18 cellular contexts compared by ENCODE assay signal in the genomic region with DNA sequence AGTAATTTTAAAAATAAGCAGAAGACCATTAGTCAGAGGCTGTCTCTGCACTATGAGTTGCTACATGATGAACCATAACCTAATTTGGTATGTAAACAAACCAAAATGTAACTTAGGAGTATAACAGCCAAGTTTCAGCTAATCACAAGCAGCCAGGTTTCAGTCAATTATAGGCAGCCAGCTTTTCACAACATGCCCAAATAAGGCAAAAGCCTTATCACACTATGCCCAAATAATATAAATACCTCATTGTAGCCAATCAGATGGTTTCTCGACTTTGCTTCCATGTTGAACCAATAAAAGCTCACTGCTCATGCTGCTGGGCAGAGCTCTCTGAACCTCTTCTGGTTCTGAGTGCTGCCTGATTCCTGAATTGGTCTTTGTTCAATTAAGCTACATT. TPM values are rescaled to one million over a fixed set of nuclear protein-coding genes. Genes with fewer than 3 reads are reported as not detected.
DNase-seq lines count a peak whose midpoint lies in the region; TF ChIP-seq lines count a peak whose summit lies in the region.
"Had no signal": no experiment of that assay in that cellular context is flagged by ENCODE, and none has a peak within 500 bp of the region (broad histone marks: within the 10 kb centered on the region; RNA-seq: fewer than 3 reads in every experiment).

No MANE protein-coding gene starts in this region.

- DNase-seq in DMS 273 (lab: John Stamatoyannopoulos, UW; ENCODE audit: unreplicated experiment) (peak; percentile 1), DMS 273 treated with DMSO at 0.1 percent for 48 hours (lab: John Stamatoyannopoulos, UW) (no peak), H4 (ENCODE audit: low spot score) (peak; percentile 3), NAMALWA (ENCODE audit: low spot score) (peak; percentile 6), activated gamma-delta T cell treated with Interleukin-2 at 50 U/mL for 16 hours (no peak), COR-L47 (lab: John Stamatoyannopoulos, UW) (no peak), coronary artery (ENCODE audit: low spot score) (no peak)
- DNase-seq: CD8-positive, alpha-beta T cell; DMS153; DMS79; GDM1; H9 had no signal

- no peak for TF ChIP-seq CTCF in coronary artery (IDR thresholded peaks at IDR 0.05)

- no peak overlapping the region for H3K4me3 ChIP-seq in coronary artery
- H3K4me3 ChIP-seq: BLaER1 treated with 17β-estradiol and CSF1 and Interleukin-3, amounts not matched to agents 10 nM and 100 nM; GM23338 had no signal

- H3K27ac ChIP-seq in coronary artery = no peak overlapping the region
- H3K27ac ChIP-seq: BLaER1 treated with 17β-estradiol and CSF1 and Interleukin-3, amounts not matched to agents 10 nM and 100 nM; KMS-11 had no signal

RNA-seq across cellular contexts. Expression of a gene that starts 38.6 kb away (rescaled TPM):
- total RNA-seq in H4 (2014; rRNA removed; shearing (Covaris generic)) = not detected in 2 replicates
- total RNA-seq: B cell; CD8-positive, alpha-beta T cell; Daoy; GM23338; H9; HT-29 had no signal

Comparison
In these comparisons a context has a peak if more than half of its experiments do, and no peak if none do; other contexts are left out.
1. DNase-seq: peak in DMS 273 (single experiment), H4 (single experiment) and NAMALWA (single experiment); none in DMS 273 treated with DMSO at 0.1 percent for 48 hours (single experiment), activated gamma-delta T cell treated with Interleukin-2 at 50 U/mL for 16 hours (single experiment), COR-L47 (single experiment) and coronary artery (single experiment).